In genomic region chr22:23591846-23592245, GRCh38 we compare ENCODE assay signal across 17 cellular contexts. TPM values are rescaled to one million over a fixed set of nuclear protein-coding genes. Genes with fewer than 3 reads are reported as not detected.
"Had no signal": no experiment of that assay in that cellular context is flagged by ENCODE, and none has a peak within 500 bp of the region (broad histone marks: within the 10 kb centered on the region; RNA-seq: fewer than 3 reads in every experiment).

No MANE protein-coding gene starts in this region.

- H3K9me3 ChIP-seq: esophagus squamous epithelium, gastrocnemius medialis, prostate gland, tibial artery had no signal

- H3K4me1 ChIP-seq: esophagus squamous epithelium, gastrocnemius medialis, heart left ventricle, prostate gland, tibial artery had no signal

- H3K4me3 ChIP-seq: dorsolateral prefrontal cortex, esophagus squamous epithelium, gastrocnemius medialis, heart left ventricle, prostate gland, tibial artery had no signal

- H3K27me3 ChIP-seq: dorsolateral prefrontal cortex, gastrocnemius medialis, heart left ventricle, tibial artery had no signal

- DNase-seq: esophagus squamous epithelium, T1000 had no signal

- H3K36me3 ChIP-seq: esophagus squamous epithelium, gastrocnemius medialis, heart left ventricle, prostate gland, tibial artery had no signal

- H3K27ac ChIP-seq: dorsolateral prefrontal cortex, esophagus squamous epithelium, gastrocnemius medialis, heart left ventricle, prostate gland, tibial artery had no signal

RNA-seq across cellular contexts. Expression of gene IGLL1, which starts 11.8 kb away (rescaled TPM):
- total RNA-seq: cardiac septum; esophagus squamous epithelium; gastrocnemius medialis; heart left ventricle; left colon; lower leg skin; myocyte; occipital lobe; subcutaneous adipose tissue; T-helper 1 cell treated with Interleukin-12 subunit alpha and Interleukin-12 subunit beta and Interleukin-4 antibody, amounts not matched to agents 30 ng/mL and 1 ng/mL, for 36 hours; ureter; WTC11 had no signal
- polyA plus RNA-seq: heart left ventricle, neural cell had no signal

RNA-seq across cellular contexts. Expression of gene DRICH1, which starts 40.3 kb away (rescaled TPM):
- total RNA-seq: cardiac septum, gastrocnemius medialis had no signal
